In the genomic region with DNA sequence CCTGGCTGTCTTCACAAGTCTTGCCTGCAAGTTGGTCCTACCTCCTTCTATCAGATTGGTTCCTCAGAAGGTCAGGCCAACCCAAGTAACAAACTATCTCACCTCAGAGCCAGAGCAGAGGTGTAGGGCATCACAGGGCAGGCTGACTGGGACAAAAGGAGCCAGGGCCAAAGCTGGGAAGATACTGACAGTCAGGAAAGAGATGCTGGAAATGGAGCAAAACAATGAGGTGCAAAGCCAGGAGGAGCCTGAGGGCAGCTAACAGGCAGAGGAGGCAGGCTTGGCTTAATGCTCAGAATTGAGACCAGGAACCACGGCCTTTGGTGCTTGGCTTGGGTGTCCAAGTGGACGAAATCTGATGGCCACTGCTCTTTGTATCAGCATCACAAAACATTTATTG, we compare ENCODE assay signal across 12 cellular contexts.
A peak's percentile ranks its signal among the peaks of the same experiment; 100 is the strongest.
DNase-seq lines count a peak whose midpoint lies in the region; ATAC-seq and TF ChIP-seq lines count a peak whose summit lies in the region.
"Had no signal": no experiment of that assay in that cellular context is flagged by ENCODE, and none has a peak within 500 bp of the region (broad histone marks: within the 10 kb centered on the region; RNA-seq: fewer than 3 reads in every experiment).

No MANE protein-coding gene starts in this region.

- no peaks in the 10 kb centered on the region for H3K27me3 ChIP-seq in cardiac muscle cell
- H3K27me3 ChIP-seq in body of pancreas, result no peaks in the 10 kb centered on the region
- no peaks in the 10 kb centered on the region for H3K27me3 ChIP-seq in upper lobe of left lung
- H3K27me3 ChIP-seq: adrenal gland had no signal

- WGBS in body of pancreas, 2 donors, result 90 to 95% methylated on average over 2 of the region's 2 CpGs
- WGBS in upper lobe of left lung, 2 donors, result 89% methylated on average over 2 of the region's 2 CpGs

- TF ChIP-seq POLR2A in body of pancreas (IDR thresholded peaks at IDR 0.05) (no peak), upper lobe of left lung (IDR thresholded peaks at IDR 0.05) (no peak)

- H3K27ac ChIP-seq in cardiac muscle cell (peak overlapping the region; percentile 91), body of pancreas (peak overlapping the region in 3 of 4 donors; percentile 1 to 96 (median 95)), upper lobe of left lung (peak overlapping the region; percentile 97 to 99 (median 98))

- H3K27me3 Mint-ChIP-seq in nephron (ENCODE audit: low read depth), result no peaks in the 10 kb centered on the region

- no peak for TF ChIP-seq EP300 in upper lobe of left lung (IDR thresholded peaks at IDR 0.05)

- ATAC-seq in left ventricle myocardium superior, result no peak
- ATAC-seq in body of pancreas, result no peak
- no peak for ATAC-seq in upper lobe of left lung (ENCODE audit: low FRiP score in 2 of 2)
- ATAC-seq in GM19023 (IDR thresholded peaks at IDR 0.05; ENCODE audit: unreplicated experiment), result no peak

- peaks cover 10% of the 10 kb centered on the region for H3K36me3 Mint-ChIP-seq in nephron (ENCODE audit: low read depth)

- H3K4me1 Mint-ChIP-seq in nephron, result peaks cover 66% of the 10 kb centered on the region

- H3K27ac Mint-ChIP-seq in nephron, result peak overlapping the region; percentile 97 to 99 (median 98)

- TF ChIP-seq CTCF in cardiac muscle cell (IDR thresholded peaks at IDR 0.05; ENCODE audit: low read depth, low read length), result no peak
- TF ChIP-seq CTCF in body of pancreas (IDR thresholded peaks at IDR 0.05), result no peak
- TF ChIP-seq CTCF in nephron (IDR thresholded peaks at IDR 0.05; ENCODE audit: unreplicated experiment in 3 of 3), result no peak
- no peak for TF ChIP-seq CTCF in upper lobe of left lung (IDR thresholded peaks at IDR 0.05)

- H3K36me3 ChIP-seq in cardiac muscle cell (no peaks in the 10 kb centered on the region), body of pancreas (replicated peaks in 1 of 2; ENCODE audit: insufficient read depth in 1 of 2, low read depth in 2 of 2) (no peaks in the 10 kb centered on the region), upper lobe of left lung (peaks cover 0 to 6% (median 0%) of the 10 kb centered on the region in 4 donors)
- H3K36me3 ChIP-seq: adrenal gland had no signal

- H3K4me3 Mint-ChIP-seq in nephron, result peak overlapping the region in 2 of 3 experiments; percentile 30 to 68

- intact Hi-C loops in left ventricle myocardium superior (cut with micrococcal nuclease) (no loop called here), body of pancreas (cut with DNase I) (no loop called here)

- no peak overlapping the region for H3K4me3 ChIP-seq in cardiac muscle cell
- no peak overlapping the region for H3K4me3 ChIP-seq in body of pancreas
- no peak overlapping the region for H3K4me3 ChIP-seq in upper lobe of left lung
- H3K4me3 ChIP-seq: adrenal gland had no signal

- no peaks in the 10 kb centered on the region for H3K9me3 ChIP-seq in cardiac muscle cell (ENCODE audit: low read depth)
- no peaks in the 10 kb centered on the region for H3K9me3 ChIP-seq in body of pancreas
- H3K9me3 ChIP-seq in upper lobe of left lung, result no peaks in the 10 kb centered on the region
- H3K9me3 ChIP-seq: adrenal gland had no signal

- DNase-seq in cardiac muscle cell (ENCODE audit: low read depth in 1 of 2, low spot score in 1 of 2) (no peak), left ventricle myocardium superior (no peak), body of pancreas (no peak), upper lobe of left lung (no peak), UCSD-AML1 (lab: John Stamatoyannopoulos, UW; ENCODE audit: unreplicated experiment) (no peak), hypothalamus (lab: John Stamatoyannopoulos, UW) (no peak)
- DNase-seq: adrenal gland, GDM1, NCI-H1105 treated with DMSO at 0.1 percent for 48 hours, retina had no signal

- H3K9me3 Mint-ChIP-seq in nephron, result no peaks in the 10 kb centered on the region

- H3K4me1 ChIP-seq in cardiac muscle cell (ENCODE audit: low read depth) (peaks cover 31% of the 10 kb centered on the region), body of pancreas (peaks cover 42% of the 10 kb centered on the region), upper lobe of left lung (peaks cover 48 to 74% (median 51%) of the 10 kb centered on the region in 4 donors)
